ENCODE assay signal across 30 cellular contexts in the genomic region with DNA sequence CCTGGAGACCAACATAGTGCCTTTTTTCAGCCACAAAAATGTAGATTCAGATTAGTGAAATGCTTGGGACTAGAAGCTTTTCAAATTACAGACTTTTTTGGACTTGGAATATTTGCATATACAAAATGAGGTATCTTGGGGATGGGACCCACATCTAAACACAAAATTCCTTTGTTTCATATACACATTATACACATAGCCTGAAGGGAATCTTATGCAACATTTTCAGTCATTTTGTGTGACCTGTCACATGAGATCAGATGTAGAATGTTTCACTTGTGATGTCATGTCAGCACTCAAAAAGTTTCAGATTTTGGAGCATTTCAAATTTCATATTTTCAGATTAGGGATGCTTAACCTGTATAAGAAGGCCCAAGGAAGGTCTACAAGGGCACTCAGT.
"Had no signal": no experiment of that assay in that cellular context is flagged by ENCODE, and none has a peak within 500 bp of the region (broad histone marks: within the 10 kb centered on the region; RNA-seq: fewer than 3 reads in every experiment).

No MANE protein-coding gene starts in this region.

- H3K27ac Mint-ChIP-seq: nephron; stimulated activated naive B cell treated with anti-CD40 and anti-IgM and Interleukin-4, amounts not matched to agents 10 μg/mL and 1 μg/mL and 100 μg/mL, for 72 hours; type B pancreatic cell had no signal

- H3K4me1 Mint-ChIP-seq: immature natural killer cell, nephron had no signal

- H3K36me3 ChIP-seq: prostate gland, uterus had no signal

- DNase-seq: hippocampal formation; immature natural killer cell; kidney; left colon; left lung; lower lobe of right lung; mammary epithelial cell; mesenchymal stem cell; naive thymus-derived CD8-positive, alpha-beta T cell; nucleus accumbens; pancreas; posterior cingulate gyrus; retina; right cardiac atrium; stimulated activated CD4-positive, alpha-beta T cell treated with anti-CD3 and anti-CD28 coated beads, Interleukin-12 subunit alpha, Interleukin-12 subunit beta, amount 100 ng/mL, for 4 hours; stimulated activated CD4-positive, alpha-beta T cell treated with anti-CD3 and anti-CD28 coated beads, Interleukin-15, amount 100 ng/mL, for 24 hours; stimulated activated CD4-positive, alpha-beta T cell treated with anti-CD3 and anti-CD28 coated beads, Interleukin-2, amount 100 ng/mL, for 24 hours; stimulated activated CD4-positive, alpha-beta T cell treated with anti-CD3 and anti-CD28 coated beads, Interleukin-4, amount 100 ng/mL, for 1 hour; stimulated activated naive B cell treated with anti-CD40 and anti-IgM and Interleukin-4, amounts not matched to agents 10 μg/mL and 1 μg/mL and 100 μg/mL, for 72 hours; stimulated activated naive CD8-positive, alpha-beta T cell treated with anti-CD3 and anti-CD28 coated beads, Interleukin-15, Interleukin-2, amounts not matched to agents 100 U/mL and 50 U/mL, for 24 hours; stomach; testis; thyroid gland; uterus had no signal

- FAIRE-seq: islet of Langerhans, kidney had no signal

- H3K4me3 Mint-ChIP-seq: immature natural killer cell; naive thymus-derived CD8-positive, alpha-beta T cell; nephron; neural crest cell; stimulated activated naive B cell treated with anti-CD40 and anti-IgM and Interleukin-4, amounts not matched to agents 10 μg/mL and 1 μg/mL and 100 μg/mL, for 72 hours; type B pancreatic cell had no signal

- H3K27ac ChIP-seq: left lung, lower lobe of right lung, pancreas, prostate gland, skin epidermis, stomach, testis, thyroid gland, uterus had no signal

- H3K9me3 ChIP-seq: left lung, lower lobe of right lung, pancreas, prostate gland, stomach, testis, thyroid gland, uterus had no signal

- H3K4me3 ChIP-seq: left lung, lower lobe of right lung, pancreas, prostate gland, skin epidermis, stomach, testis, thyroid gland, uterus had no signal

- H3K27me3 ChIP-seq: left lung, pancreas, stomach, testis, thyroid gland, uterus had no signal

- H3K4me1 ChIP-seq: left lung, lower lobe of right lung, pancreas, prostate gland, stomach, testis, thyroid gland, uterus had no signal

- H3K27me3 Mint-ChIP-seq: naive thymus-derived CD8-positive, alpha-beta T cell; stimulated activated naive B cell treated with anti-CD40 and anti-IgM and Interleukin-4, amounts not matched to agents 10 μg/mL and 1 μg/mL and 100 μg/mL, for 72 hours; type B pancreatic cell had no signal

- H3K9me3 Mint-ChIP-seq: immature natural killer cell; naive thymus-derived CD8-positive, alpha-beta T cell; nephron; neural crest cell; stimulated activated naive B cell treated with anti-CD40 and anti-IgM and Interleukin-4, amounts not matched to agents 10 μg/mL and 1 μg/mL and 100 μg/mL, for 72 hours; type B pancreatic cell had no signal
